In the genomic region with DNA sequence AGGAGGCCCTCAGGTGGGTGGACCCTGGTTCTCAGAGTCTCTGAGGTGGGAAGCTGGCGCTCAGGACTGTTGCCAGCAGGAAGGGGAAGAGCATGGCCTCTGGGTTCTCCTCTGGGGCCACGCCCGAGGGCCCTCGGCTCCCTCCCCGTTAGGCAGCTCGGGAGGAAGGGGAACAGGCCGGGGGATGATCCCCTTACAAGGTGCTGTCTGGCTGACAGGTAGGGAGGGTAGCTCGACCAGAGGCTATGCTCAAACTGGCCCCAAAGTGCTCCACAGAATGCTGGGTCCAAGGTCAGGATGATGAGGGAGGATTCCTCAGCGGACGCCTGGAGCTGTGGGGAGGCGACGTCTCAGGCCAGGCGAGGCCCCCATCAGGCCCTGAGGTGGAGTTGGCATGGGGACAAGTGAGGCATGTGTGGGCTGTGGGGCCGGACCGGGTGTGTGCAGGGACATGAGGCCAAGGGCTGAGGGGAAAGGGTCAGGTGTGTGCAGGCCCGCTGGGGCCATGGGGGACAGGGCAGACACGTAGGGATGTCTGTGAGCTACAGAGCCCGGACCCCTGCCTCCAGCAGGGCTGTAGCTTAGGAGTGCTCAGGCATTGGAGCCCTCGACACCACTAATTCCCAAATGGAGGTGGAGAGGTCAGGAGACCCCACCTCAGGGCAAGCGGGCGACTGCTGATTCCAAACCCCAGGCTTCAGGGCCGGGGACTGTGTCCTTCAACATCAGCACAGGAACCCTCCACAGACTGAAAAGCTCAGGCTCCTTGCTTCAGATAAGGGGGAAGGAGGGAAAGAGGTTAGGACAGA, we compare ENCODE assay signal across 8 cellular contexts. TPM values are rescaled to one million over a fixed set of nuclear protein-coding genes. Genes with fewer than 3 reads are reported as not detected.
DNase-seq lines count a peak whose midpoint lies in the region; ATAC-seq, FAIRE-seq and TF ChIP-seq lines count a peak whose summit lies in the region.

No MANE protein-coding gene starts in this region.

- POLR2A ChIA-PET in CD4-positive, alpha-beta T cell (lab: Charles Lee) = interaction anchor here (0.6 to 1.5 kb wide), 2 partner anchors 34 to 344 kb away, joined by 3 read pairs; no protein-coding TSS in a partner anchor

- H3K27ac Mint-ChIP-seq in CD4-positive, alpha-beta T cell = no peak overlapping the region
- no peak overlapping the region for H3K27ac Mint-ChIP-seq in memory B cell

- DNase-seq in CD4-positive, alpha-beta T cell = no peak
- no peak for DNase-seq in Jurkat, Clone E6-1 (ENCODE audit: low read depth, low spot score)
- no peak for DNase-seq in bronchial epithelial cell (ENCODE audit: low read depth)
- no peak for DNase-seq in memory B cell (ENCODE audit: low spot score in 2 of 2)
- no peak for DNase-seq in central memory CD4-positive, alpha-beta T cell
- DNase-seq in amniotic stem cell (lab: John Stamatoyannopoulos, UW) = no peak

- ATAC-seq in CD4-positive, alpha-beta T cell (ENCODE audit: poor library complexity) = no peak
- ATAC-seq in memory B cell (ENCODE audit: low read depth) (no peak), HG03442 (IDR thresholded peaks at IDR 0.05; ENCODE audit: unreplicated experiment) (no peak), HG03520 (IDR thresholded peaks at IDR 0.05; ENCODE audit: unreplicated experiment) (no peak)

- peak overlapping the region; percentile 11 for H3K4me3 Mint-ChIP-seq in CD4-positive, alpha-beta T cell
- peak overlapping the region; percentile 80 for H3K4me3 Mint-ChIP-seq in memory B cell

- H3K36me3 ChIP-seq in bronchial epithelial cell (ENCODE audit: control insufficient read depth, insufficient read depth, low read length) = no peaks in the 10 kb centered on the region

- H3K27me3 Mint-ChIP-seq in CD4-positive, alpha-beta T cell = peaks cover 38% of the 10 kb centered on the region
- H3K27me3 Mint-ChIP-seq in memory B cell = peaks cover 30% of the 10 kb centered on the region

- no peak for TF ChIP-seq CTCF in CD4-positive, alpha-beta T cell (IDR thresholded peaks at IDR 0.05)
- TF ChIP-seq CTCF in bronchial epithelial cell (IDR thresholded peaks at IDR 0.05; ENCODE audit: insufficient read depth, low read length, severe bottlenecking) = no peak

- no peak overlapping the region for H3K27ac ChIP-seq in CD4-positive, alpha-beta T cell (ENCODE audit: low read depth, low read length)

- no peaks in the 10 kb centered on the region for H3K9me3 ChIP-seq in CD4-positive, alpha-beta T cell (ENCODE audit: control insufficient read depth, low read length)

- peak overlapping the region; percentile 43 for H3K4me3 ChIP-seq in Jurkat, Clone E6-1 (ENCODE audit: low read length)
- peak overlapping the region; percentile 64 for H3K4me3 ChIP-seq in bronchial epithelial cell (ENCODE audit: low read depth, low read length)

- intact Hi-C loops in CD4-positive, alpha-beta T cell (cut with DNase I, micrococcal nuclease) = loop anchor here (1.0 to 2.0 kb wide), 6 partner anchors 34 to 410 kb away; no protein-coding TSS in a partner anchor

- no peaks in the 10 kb centered on the region for H3K4me1 Mint-ChIP-seq in CD4-positive, alpha-beta T cell (ENCODE audit: low read depth)
- H3K4me1 Mint-ChIP-seq in memory B cell = peaks cover 21% of the 10 kb centered on the region

- CTCF ChIA-PET in CD4-positive, alpha-beta T cell (lab: Charles Lee) = interaction anchor here (0.9 to 3.0 kb wide), 3 partner anchors 17 to 361 kb away, joined by 3 to 16 read pairs (median 8); a partner anchor contains a TSS

- H3K27me3 ChIP-seq in CD4-positive, alpha-beta T cell (ENCODE audit: control insufficient read depth, insufficient read depth, low read length) = peaks cover 40% of the 10 kb centered on the region
- peaks cover 14% of the 10 kb centered on the region for H3K27me3 ChIP-seq in bronchial epithelial cell (ENCODE audit: control insufficient read depth, insufficient read depth, low read length)

- no peaks in the 10 kb centered on the region for H3K9me3 Mint-ChIP-seq in CD4-positive, alpha-beta T cell
- no peaks in the 10 kb centered on the region for H3K9me3 Mint-ChIP-seq in memory B cell

- peak; percentile 66 for FAIRE-seq in bronchial epithelial cell (lab: Jason Lieb, UNC)

- H3K36me3 Mint-ChIP-seq in CD4-positive, alpha-beta T cell (ENCODE audit: low read depth) = no peaks in the 10 kb centered on the region
- peaks cover 3% of the 10 kb centered on the region for H3K36me3 Mint-ChIP-seq in memory B cell

RNA-seq across cellular contexts. Expression of a gene that starts 17.1 kb away (rescaled TPM):
- total RNA-seq in CD4-positive, alpha-beta T cell = 10 to 100 TPM; 23.3 to 24.3 TPM
- polyA plus RNA-seq in Jurkat, Clone E6-1 (2012; ENCODE audit: insufficient read depth, insufficient read length) = 16.4 TPM
- total RNA-seq in bronchial epithelial cell = 8.6 and 8.7 TPM in 2 replicates

RNA-seq across cellular contexts. Expression of a gene that starts 17.2 kb away (rescaled TPM):
- under 1 TPM; 0.31 to 0.96 TPM for total RNA-seq in CD4-positive, alpha-beta T cell
- 7.6 TPM for polyA plus RNA-seq in Jurkat, Clone E6-1 (2012; ENCODE audit: insufficient read depth, insufficient read length)
- total RNA-seq in bronchial epithelial cell = 27.7 and 38.2 TPM in 2 replicates

Comparison
In these comparisons a context has a peak if more than half of its experiments do, and no peak if none do; other contexts are left out.
1. RNA of a gene that starts 17.2 kb away (total RNA-seq): 27.7 to 38.2 TPM in bronchial epithelial cell; 0.31 to 0.96 TPM in CD4-positive, alpha-beta T cell; every median in the first group is over 10 times any median in the second.